11 cellular contexts compared by ENCODE assay signal in the genomic region with DNA sequence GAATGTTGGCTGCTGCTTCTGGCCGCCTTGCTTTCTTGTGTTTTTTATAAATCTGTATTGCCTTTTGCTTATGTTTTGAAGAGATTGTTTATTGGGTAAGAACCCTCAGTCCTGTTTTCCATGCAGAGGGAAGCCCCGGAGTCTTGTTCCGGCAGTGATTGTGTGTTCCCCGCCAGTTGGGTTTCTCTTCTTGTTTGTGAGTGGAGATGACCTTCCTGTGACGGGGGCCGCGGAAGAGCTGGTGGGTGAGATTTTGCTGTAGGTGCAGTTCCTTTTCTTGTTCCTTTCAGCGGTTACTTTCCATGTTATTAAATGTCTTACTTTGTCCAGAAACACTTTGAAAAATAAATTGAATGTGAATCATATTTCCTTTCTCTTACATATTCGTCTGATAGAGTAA. TPM values are rescaled to one million over a fixed set of nuclear protein-coding genes. Genes with fewer than 3 reads are reported as not detected.
DNase-seq lines count a peak whose midpoint lies in the region; ATAC-seq, FAIRE-seq and TF ChIP-seq lines count a peak whose summit lies in the region.
"Had no signal": no experiment of that assay in that cellular context is flagged by ENCODE, and none has a peak within 500 bp of the region (broad histone marks: within the 10 kb centered on the region; RNA-seq: fewer than 3 reads in every experiment).

No MANE protein-coding gene starts in this region.

- no peak for ATAC-seq in WTC11
- ATAC-seq in HG03460 (IDR thresholded peaks at IDR 0.05; ENCODE audit: unreplicated experiment) = no peak

- peaks cover 3% of the 10 kb centered on the region; the same call in 1 of the 2 replicates for H3K36me3 Mint-ChIP-seq in WTC11
- peaks cover 11% of the 10 kb centered on the region for H3K36me3 Mint-ChIP-seq in endodermal cell (ENCODE audit: low read depth)

- intact Hi-C loops in prostate gland (cut with DNase I) = no loop called here

- H3K27ac ChIP-seq in skin epidermis = peak overlapping the region in 18 of 21 experiments; percentile 21 to 82 (median 58)
- no peak overlapping the region for H3K27ac ChIP-seq in endodermal cell (ENCODE audit: low read depth, low read length)
- H3K27ac ChIP-seq in prostate gland = no peak overlapping the region

- H3K9me3 ChIP-seq in endodermal cell (ENCODE audit: control insufficient read depth, low read length) = no peaks in the 10 kb centered on the region
- no peaks in the 10 kb centered on the region for H3K9me3 ChIP-seq in prostate gland

- H3K27me3 Mint-ChIP-seq in WTC11 (ENCODE audit: low read depth) (no peaks in the 10 kb centered on the region), endodermal cell (ENCODE audit: insufficient read depth) (no peaks in the 10 kb centered on the region)

- POLR2A ChIA-PET in WTC11 (lab: Charles Lee) = no interaction called here

- H3K9me3 Mint-ChIP-seq in WTC11 = no peaks in the 10 kb centered on the region
- H3K9me3 Mint-ChIP-seq in endodermal cell = no peaks in the 10 kb centered on the region

- H3K36me3 ChIP-seq in endodermal cell (ENCODE audit: control insufficient read depth, insufficient read depth, low read length) (no peaks in the 10 kb centered on the region), H7 (replicated peaks; ENCODE audit: control insufficient read depth, insufficient read depth, low read length) (no peaks in the 10 kb centered on the region), prostate gland (no peaks in the 10 kb centered on the region)

- TF ChIP-seq CTCF in WTC11 (IDR thresholded peaks at IDR 0.05) (no peak), endodermal cell (conservative IDR thresholded peaks at IDR 0.05) (no peak), prostate gland (IDR thresholded peaks at IDR 0.05) (no peak)

- H3K4me1 ChIP-seq in endodermal cell (ENCODE audit: control insufficient read depth, insufficient read depth, low read length) (peaks cover 17% of the 10 kb centered on the region), prostate gland (replicated peaks) (no peaks in the 10 kb centered on the region)

- H3K27ac Mint-ChIP-seq in WTC11 (peak overlapping the region; percentile 61; the same call in 1 of the 2 replicates), endodermal cell (no peak overlapping the region)

- H3K9ac ChIP-seq in endodermal cell (ENCODE audit: extremely low read depth, low read length, poor library complexity, severe bottlenecking) = no peak overlapping the region

- H3K4me1 Mint-ChIP-seq in WTC11 (peaks cover 15% of the 10 kb centered on the region), endodermal cell (peaks cover 24% of the 10 kb centered on the region)

- no peaks in the 10 kb centered on the region for H3K27me3 ChIP-seq in endodermal cell (ENCODE audit: control insufficient read depth, insufficient read depth, low read length, poor library complexity, severe bottlenecking)
- no peaks in the 10 kb centered on the region for H3K27me3 ChIP-seq in H7 (ENCODE audit: control insufficient read depth, insufficient read depth, low read length)
- no peaks in the 10 kb centered on the region for H3K27me3 ChIP-seq in prostate gland (replicated peaks; ENCODE audit: insufficient read depth)

- H3K4me3 Mint-ChIP-seq in WTC11 = no peak overlapping the region
- H3K4me3 Mint-ChIP-seq in endodermal cell = no peak overlapping the region

- no peak for TF ChIP-seq POLR2A in GM12891 (IDR thresholded peaks at IDR 0.05; ENCODE audit: low read depth, low read length)
- TF ChIP-seq POLR2A in prostate gland (IDR thresholded peaks at IDR 0.05) = no peak

- FAIRE-seq in GM12891 (lab: Jason Lieb, UNC) = no peak
- FAIRE-seq: TTC549 had no signal

- DNase-seq in GM12891 (ENCODE audit: insufficient read length, low spot score) (no peak), WTC11 (ENCODE audit: low spot score) (no peak), germinal center (ENCODE audit: low spot score) (peak; percentile 57), endodermal cell (no peak), H7 (no peak), prostate gland (ENCODE audit: low spot score) (no peak)
- DNase-seq: GDM1, NCI-H345 had no signal

- WGBS in endodermal cell (ENCODE audit: insufficient coverage in 1 of 2, insufficient read length in 1 of 2), 2 experiments = 96% methylated on average over 6 of the region's 9 CpGs; no CpG with 5 or more reads in 1 of the 2 experiments
- 73% methylated on average over 9 of the region's 9 CpGs for WGBS in prostate gland

- CTCF ChIA-PET in WTC11 (lab: Charles Lee) = interaction anchor here (0.6 to 1.4 kb wide), 3 partner anchors 12 to 207 kb away, joined by 3 to 4 read pairs (median 3); no protein-coding TSS in a partner anchor

- no peak overlapping the region for H3K4me3 ChIP-seq in skin epidermis
- H3K4me3 ChIP-seq in endodermal cell (ENCODE audit: low read length) = no peak overlapping the region
- no peak overlapping the region for H3K4me3 ChIP-seq in H7 (ENCODE audit: insufficient read depth, low read depth, low read length)
- H3K4me3 ChIP-seq in prostate gland = no peak overlapping the region

TF ChIP-seq in GM12891, 5 proteins besides CTCF, POLR2A, EP300 and RAD21:
- TF ChIP-seq POLR2AphosphoS5 (IDR thresholded peaks at IDR 0.05; ENCODE audit: low read depth, low read length) = no peak
- no peak for TF ChIP-seq POU2F2 (IDR thresholded peaks at IDR 0.05; ENCODE audit: low read depth, low read length)
- peak; percentile 69 for TF ChIP-seq SPI1 (IDR thresholded peaks at IDR 0.05; ENCODE audit: low read depth, low read length)
- TF ChIP-seq PAX5 (IDR thresholded peaks at IDR 0.05; ENCODE audit: insufficient read depth, low read length, severe bottlenecking) = no peak
- TF ChIP-seq TAF1 (IDR thresholded peaks at IDR 0.05; ENCODE audit: low read depth, low read length) = no peak

TF ChIP-seq in WTC11, 78 proteins besides CTCF, POLR2A, EP300 and RAD21 (continues in another document):
- TF ChIP-seq SP1 (CRISPR knock-in tag; conservative IDR thresholded peaks at IDR 0.05) = no peak
- no peak for TF ChIP-seq USF1 (CRISPR knock-in tag; IDR thresholded peaks at IDR 0.05)
- TF ChIP-seq FOXK1 (CRISPR knock-in tag; IDR thresholded peaks at IDR 0.05) = no peak
- no peak for TF ChIP-seq JUN (CRISPR knock-in tag; IDR thresholded peaks at IDR 0.05)
- TF ChIP-seq, protein P1, sequence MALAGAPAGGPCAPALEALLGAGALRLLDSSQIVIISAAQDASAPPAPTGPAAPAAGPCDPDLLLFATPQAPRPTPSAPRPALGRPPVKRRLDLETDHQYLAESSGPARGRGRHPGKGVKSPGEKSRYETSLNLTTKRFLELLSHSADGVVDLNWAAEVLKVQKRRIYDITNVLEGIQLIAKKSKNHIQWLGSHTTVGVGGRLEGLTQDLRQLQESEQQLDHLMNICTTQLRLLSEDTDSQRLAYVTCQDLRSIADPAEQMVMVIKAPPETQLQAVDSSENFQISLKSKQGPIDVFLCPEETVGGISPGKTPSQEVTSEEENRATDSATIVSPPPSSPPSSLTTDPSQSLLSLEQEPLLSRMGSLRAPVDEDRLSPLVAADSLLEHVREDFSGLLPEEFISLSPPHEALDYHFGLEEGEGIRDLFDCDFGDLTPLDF (CRISPR knock-in tag; IDR thresholded peaks at IDR 0.05) = no peak
- no peak for TF ChIP-seq ERG (CRISPR knock-in tag; IDR thresholded peaks at IDR 0.05)
- TF ChIP-seq, protein P2, sequence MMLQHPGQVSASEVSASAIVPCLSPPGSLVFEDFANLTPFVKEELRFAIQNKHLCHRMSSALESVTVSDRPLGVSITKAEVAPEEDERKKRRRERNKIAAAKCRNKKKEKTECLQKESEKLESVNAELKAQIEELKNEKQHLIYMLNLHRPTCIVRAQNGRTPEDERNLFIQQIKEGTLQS (CRISPR knock-in tag; conservative IDR thresholded peaks at IDR 0.05) = no peak
- TF ChIP-seq JAZF1 (CRISPR knock-in tag; IDR thresholded peaks at IDR 0.05) = no peak
- no peak for TF ChIP-seq TEAD1 (CRISPR knock-in tag; IDR thresholded peaks at IDR 0.05)
- TF ChIP-seq FOXP1 (CRISPR knock-in tag; IDR thresholded peaks at IDR 0.05; ENCODE audit: borderline replicate concordance) = no peak
- TF ChIP-seq ZNF121 (CRISPR knock-in tag; IDR thresholded peaks at IDR 0.05) = no peak
- no peak for TF ChIP-seq ZNF396 (CRISPR knock-in tag; IDR thresholded peaks at IDR 0.05; ENCODE audit: borderline replicate concordance)
- no peak for TF ChIP-seq IRF2 (CRISPR knock-in tag; IDR thresholded peaks at IDR 0.05; ENCODE audit: borderline replicate concordance, low read depth)
- no peak for TF ChIP-seq ZNF138 (CRISPR knock-in tag; conservative IDR thresholded peaks at IDR 0.05)
- TF ChIP-seq, protein P3, sequence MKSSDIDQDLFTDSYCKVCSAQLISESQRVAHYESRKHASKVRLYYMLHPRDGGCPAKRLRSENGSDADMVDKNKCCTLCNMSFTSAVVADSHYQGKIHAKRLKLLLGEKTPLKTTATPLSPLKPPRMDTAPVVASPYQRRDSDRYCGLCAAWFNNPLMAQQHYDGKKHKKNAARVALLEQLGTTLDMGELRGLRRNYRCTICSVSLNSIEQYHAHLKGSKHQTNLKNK (CRISPR knock-in tag; IDR thresholded peaks at IDR 0.05) = no peak

RNA-seq across cellular contexts. Expression of gene TBC1D22A, which starts 8.3 kb away (rescaled TPM):
- 41.0 TPM for polyA plus RNA-seq in GM12891 (2012; ENCODE audit: low read depth, missing spikeins)
- 18.1 to 21.0 TPM (median 19.1 TPM) in 3 replicates for total RNA-seq in WTC11 (2021)
- total RNA-seq in endodermal cell = 10 to 100 TPM; 21.0 to 27.9 TPM
- 11.4 TPM for polyA plus RNA-seq in endodermal cell (2013, experiment 1 of 2)
- 11.7 TPM for polyA plus RNA-seq in endodermal cell (2013, experiment 2 of 2)
- total RNA-seq in H7 (2014; rRNA removed; shearing (Covaris generic)) = 8.2 and 9.7 TPM in 2 replicates
- 10 to 100 TPM; 16.0 to 30.7 TPM for total RNA-seq in prostate gland

RNA-seq across cellular contexts. Expression of gene CERK, which starts 32.7 kb away (rescaled TPM):
- 19.5 TPM for polyA plus RNA-seq in GM12891 (2012; ENCODE audit: low read depth, missing spikeins)
- total RNA-seq in WTC11 (2021) (45.6 to 50.2 TPM (median 49.7 TPM) in 3 replicates), endodermal cell (10 to 100 TPM; 54.9 to 57.6 TPM), prostate gland (10 to 100 TPM; 10.2 to 18.0 TPM)
- 63.5 TPM for polyA plus RNA-seq in endodermal cell (2013, experiment 1 of 2)
- 60.5 TPM for polyA plus RNA-seq in endodermal cell (2013, experiment 2 of 2)
- total RNA-seq in H7 (2014; rRNA removed; shearing (Covaris generic)) = 54.8 and 57.2 TPM in 2 replicates

Comparison
In these comparisons a context has a peak if more than half of its experiments do, and no peak if none do; other contexts are left out.
1. H3K27ac ChIP-seq: peak in skin epidermis (18 of 21); none in endodermal cell (single experiment) and prostate gland (0 of 2).